18 cellular contexts compared by ENCODE assay signal in genomic region chr14:71726639-71727085, GRCh38.
DNase-seq lines count a peak whose midpoint lies in the region; ATAC-seq, FAIRE-seq and TF ChIP-seq lines count a peak whose summit lies in the region.
"Had no signal": no experiment of that assay in that cellular context is flagged by ENCODE, and none has a peak within 500 bp of the region (broad histone marks: within the 10 kb centered on the region; RNA-seq: fewer than 3 reads in every experiment).

No MANE protein-coding gene starts in this region.

- ATAC-seq in left lung (peak; percentile 94), thoracic aorta (ENCODE audit: insufficient number of reproducible peaks, low FRiP score, low read depth) (no peak), heart right ventricle (no peak)
- ATAC-seq: HepG2 had no signal

- no peak overlapping the region for H3K4me3 ChIP-seq in adipocyte (ENCODE audit: low read length)
- no peak overlapping the region for H3K4me3 ChIP-seq in left lung
- H3K4me3 ChIP-seq in thoracic aorta: no peak overlapping the region
- no peak overlapping the region for H3K4me3 ChIP-seq in heart right ventricle
- H3K4me3 ChIP-seq: BLaER1 treated with 17β-estradiol and CSF1 and Interleukin-3, amounts not matched to agents 10 nM and 100 nM; coronary artery; sigmoid colon; testis had no signal

- peaks cover 2% of the 10 kb centered on the region for H3K27me3 Mint-ChIP-seq in HFFc6 (ENCODE audit: insufficient read depth)
- H3K27me3 Mint-ChIP-seq: activated B cell treated with CpG ODN at 0.5 μM for 24 hours had no signal

- peaks cover 16% of the 10 kb centered on the region for H3K36me3 ChIP-seq in adipocyte (ENCODE audit: control insufficient read depth, insufficient read depth, low read length, severe bottlenecking)
- peaks cover 0 to 57% of the 10 kb centered on the region in 2 donors for H3K36me3 ChIP-seq in left lung
- peaks cover 12% of the 10 kb centered on the region for H3K36me3 ChIP-seq in thoracic aorta
- H3K36me3 ChIP-seq in heart right ventricle: peaks cover 0 to 57% (median 17%) of the 10 kb centered on the region in 9 donors

- no peak for FAIRE-seq in GM12892 (lab: Jason Lieb, UNC)
- FAIRE-seq: GM18507, HepG2 had no signal

- peak overlapping the region; percentile 26; the same call in 1 of the 2 replicates for H3K4me3 Mint-ChIP-seq in HFFc6
- H3K4me3 Mint-ChIP-seq: activated B cell treated with CpG ODN at 0.5 μM for 24 hours had no signal

- no peak for TF ChIP-seq POLR2A in GM12892 (IDR thresholded peaks at IDR 0.05; ENCODE audit: low read depth, low read length)

- peak overlapping the region; percentile 94 for H3K27ac Mint-ChIP-seq in HFFc6
- H3K27ac Mint-ChIP-seq: activated B cell treated with CpG ODN at 0.5 μM for 24 hours had no signal

- peaks cover 45% of the 10 kb centered on the region for H3K36me3 Mint-ChIP-seq in HFFc6 (ENCODE audit: low read depth)

- 88 to 92% methylated on average over 3 of the region's 3 CpGs for WGBS in heart right ventricle, 2 donors

- H3K27me3 ChIP-seq in adipocyte (replicated peaks; ENCODE audit: control insufficient read depth, insufficient read depth, low read length): no peaks in the 10 kb centered on the region
- H3K27me3 ChIP-seq in left lung: no peaks in the 10 kb centered on the region
- H3K27me3 ChIP-seq in thoracic aorta (replicated peaks; ENCODE audit: insufficient read depth): no peaks in the 10 kb centered on the region
- H3K27me3 ChIP-seq in heart right ventricle: no peaks in the 10 kb centered on the region
- H3K27me3 ChIP-seq: BLaER1 treated with 17β-estradiol and CSF1 and Interleukin-3, amounts not matched to agents 10 nM and 100 nM; sigmoid colon; testis had no signal

- H3K4me1 Mint-ChIP-seq in HFFc6 (ENCODE audit: low read depth): peaks cover 73% of the 10 kb centered on the region
- H3K4me1 Mint-ChIP-seq: activated B cell treated with CpG ODN at 0.5 μM for 24 hours had no signal

- no peak overlapping the region for H3K9ac ChIP-seq in adipocyte (ENCODE audit: low read length)
- H3K9ac ChIP-seq: BLaER1 treated with 17β-estradiol and CSF1 and Interleukin-3, amounts not matched to agents 10 nM and 100 nM had no signal

- intact Hi-C loops in left lung (cut with DNase I): loop anchor here in 1 of 2 donors (10.0 kb wide), 1 partner anchor 128 kb away; no protein-coding TSS in a partner anchor
- intact Hi-C loops in heart right ventricle (cut with DNase I): no loop called here

- peak overlapping the region; percentile 3 to 45 for H3K27ac ChIP-seq in left lung
- H3K27ac ChIP-seq in thoracic aorta: peak overlapping the region; percentile 62 to 66
- no peak overlapping the region for H3K27ac ChIP-seq in heart right ventricle
- H3K27ac ChIP-seq: coronary artery, testis had no signal

- DNase-seq in HFFc6 (peak; percentile 18), adipocyte (ENCODE audit: low read depth) (peak; percentile 61), left lung (peak in 1 of 2 donors; percentile 64), thoracic aorta (ENCODE audit: low spot score) (no peak), heart right ventricle (no peak), GM12892 (ENCODE audit: insufficient read length) (no peak), LoVo (ENCODE audit: low spot score) (no peak)
- DNase-seq: activated B cell treated with CpG ODN at 0.5 μM for 24 hours; activated CD8-positive, alpha-beta memory T cell treated with anti-CD3 and anti-CD28 coated beads for 24 hours; NCI-H2107; NCI-H774; sigmoid colon; stimulated activated CD4-positive, alpha-beta T cell treated with anti-CD3 and anti-CD28 coated beads, Interleukin-4, amount 100 ng/mL, for 24 hours; testis had no signal

- H3K9me3 ChIP-seq in adipocyte (ENCODE audit: control insufficient read depth, low read length): no peaks in the 10 kb centered on the region
- no peaks in the 10 kb centered on the region for H3K9me3 ChIP-seq in left lung
- no peaks in the 10 kb centered on the region for H3K9me3 ChIP-seq in thoracic aorta
- no peaks in the 10 kb centered on the region for H3K9me3 ChIP-seq in heart right ventricle
- H3K9me3 ChIP-seq: BLaER1 treated with 17β-estradiol and CSF1 and Interleukin-3, amounts not matched to agents 10 nM and 100 nM; sigmoid colon; testis had no signal

- TF ChIP-seq CTCF in HFFc6 (IDR thresholded peaks at IDR 0.05): no peak
- no peak for TF ChIP-seq CTCF in left lung (IDR thresholded peaks at IDR 0.05)
- TF ChIP-seq CTCF in thoracic aorta (IDR thresholded peaks at IDR 0.05): no peak
- TF ChIP-seq CTCF in heart right ventricle (IDR thresholded peaks at IDR 0.05): no peak

- H3K4me1 ChIP-seq in adipocyte (ENCODE audit: control insufficient read depth, insufficient read depth, low read length) (peaks cover 21% of the 10 kb centered on the region), left lung (peaks cover 5 to 8% of the 10 kb centered on the region in 2 donors), thoracic aorta (ENCODE audit: control insufficient read depth in 1 of 2, low read depth in 2 of 2) (peaks cover 0 to 26% of the 10 kb centered on the region in 2 donors), heart right ventricle (peaks cover 0 to 4% (median 0%) of the 10 kb centered on the region in 9 donors)
- H3K4me1 ChIP-seq: sigmoid colon, testis had no signal

- H3K9me3 Mint-ChIP-seq in HFFc6: no peaks in the 10 kb centered on the region
- H3K9me3 Mint-ChIP-seq: activated B cell treated with CpG ODN at 0.5 μM for 24 hours had no signal

Comparison
In these comparisons a context has a peak if more than half of its experiments do, and no peak if none do; other contexts are left out.
1. DNase-seq: peak in HFFc6 (single experiment) and adipocyte (single experiment); none in thoracic aorta (single experiment), heart right ventricle (0 of 2), GM12892 (single experiment) and LoVo (single experiment).
2. H3K27ac ChIP-seq: peak in left lung (2 of 2) and thoracic aorta (2 of 2); none in heart right ventricle (0 of 10).